1 cellular context compared by ENCODE assay signal in genomic region chrX:134636859-134637258, GRCh38.
TF ChIP-seq lines count a peak whose summit lies in the region.

No MANE protein-coding gene starts in this region.

TF ChIP-seq in K562, 482 proteins besides CTCF, POLR2A, EP300 and RAD21 (continued from another document and continues in another):
- TF ChIP-seq AFF1 (IDR thresholded peaks at IDR 0.05; ENCODE audit: low read depth in 1 of 2, partially characterized antibody in 2 of 2) (no peak), ZNF407 (IDR thresholded peaks at IDR 0.05; ENCODE audit: low read depth) (no peak), E2F4 (CRISPR knock-in tag; IDR thresholded peaks at IDR 0.05; ENCODE audit: low read depth) (no peak), MAFF (IDR thresholded peaks at IDR 0.05; ENCODE audit: low read length) (peak; percentile 85), HNRNPLL (IDR thresholded peaks at IDR 0.05; ENCODE audit: low read depth, low read length, poor library complexity, severe bottlenecking) (no peak), ZBTB7A (IDR thresholded peaks at IDR 0.05; ENCODE audit: borderline replicate concordance, control insufficient read depth, low read depth, low read length) (no peak), C11orf30 (IDR thresholded peaks at IDR 0.05; ENCODE audit: low read depth) (peak; percentile 93), CHD2 (IDR thresholded peaks at IDR 0.05; ENCODE audit: low read depth, low read length) (no peak), CREB1 (IDR thresholded peaks at IDR 0.05) (no peak), CREB1 (CRISPR knock-in tag; IDR thresholded peaks at IDR 0.05) (no peak), BCOR (IDR thresholded peaks at IDR 0.05) (no peak), PCBP1 (IDR thresholded peaks at IDR 0.05; ENCODE audit: low read depth, low read length, poor library complexity, severe bottlenecking) (no peak), CEBPG (CRISPR knock-in tag; IDR thresholded peaks at IDR 0.05) (no peak), CEBPG (tag; conservative IDR thresholded peaks at IDR 0.05 in 1 of 2, IDR thresholded peaks at IDR 0.05 in 1 of 2) (no peak), NCOA6 (IDR thresholded peaks at IDR 0.05) (no peak), ZBTB34 (CRISPR knock-in tag; IDR thresholded peaks at IDR 0.05) (no peak), ZNF431 (CRISPR knock-in tag; IDR thresholded peaks at IDR 0.05) (no peak), CCAR2 (IDR thresholded peaks at IDR 0.05; ENCODE audit: low read depth, low read length) (no peak), ZNF146 (CRISPR knock-in tag; IDR thresholded peaks at IDR 0.05; ENCODE audit: unreplicated experiment) (no peak), POLR2H (tag; IDR thresholded peaks at IDR 0.05; ENCODE audit: low read depth) (no peak), POLR3A (IDR thresholded peaks at IDR 0.05; ENCODE audit: borderline replicate concordance, extremely low read depth, insufficient read depth, insufficient read length) (no peak), ZC3H11A (IDR thresholded peaks at IDR 0.05; ENCODE audit: low read depth, low read length) (no peak), TEAD1 (CRISPR knock-in tag; IDR thresholded peaks at IDR 0.05) (no peak), KDM4B (IDR thresholded peaks at IDR 0.05; ENCODE audit: borderline replicate concordance in 2 of 2, low read depth in 1 of 2) (no peak), MCM7 (IDR thresholded peaks at IDR 0.05) (no peak), ZBTB43 (CRISPR knock-in tag; IDR thresholded peaks at IDR 0.05) (no peak), ETV6 (IDR thresholded peaks at IDR 0.05; ENCODE audit: borderline replicate concordance in 1 of 2, low read depth in 2 of 2, low read length in 1 of 2) (no peak), ETV6 (CRISPR knock-in tag; IDR thresholded peaks at IDR 0.05; ENCODE audit: borderline replicate concordance) (no peak), STAG1 (CRISPR knock-in tag; IDR thresholded peaks at IDR 0.05; ENCODE audit: borderline replicate concordance) (no peak), CBX8 (IDR thresholded peaks at IDR 0.05; ENCODE audit: borderline replicate concordance, extremely low read depth, low read depth, low read length, poor library complexity, severe bottlenecking) (no peak), ATF2 (CRISPR knock-in tag; IDR thresholded peaks at IDR 0.05) (no peak), NFE2L1 (tag; IDR thresholded peaks at IDR 0.05; ENCODE audit: borderline replicate concordance, low read depth) (peak; percentile 67; the same call in 1 of the 2 replicates), ZBTB1 (CRISPR knock-in tag; IDR thresholded peaks at IDR 0.05; ENCODE audit: borderline replicate concordance, low read depth) (no peak), ZNF165 (CRISPR knock-in tag; IDR thresholded peaks at IDR 0.05; ENCODE audit: borderline replicate concordance) (no peak), STAT5A (IDR thresholded peaks at IDR 0.05; ENCODE audit: borderline replicate concordance, low read length) (no peak), ZNF184 (CRISPR knock-in tag; IDR thresholded peaks at IDR 0.05) (no peak), ATF6 (CRISPR knock-in tag; IDR thresholded peaks at IDR 0.05) (no peak), CXXC5 (CRISPR knock-in tag; IDR thresholded peaks at IDR 0.05) (no peak), BACH1 (tag; IDR thresholded peaks at IDR 0.05) (peak; percentile 46; the same call in 1 of the 2 replicates), CREB3L1 (IDR thresholded peaks at IDR 0.05; ENCODE audit: borderline replicate concordance, low read depth) (no peak), RFX1 (IDR thresholded peaks at IDR 0.05) (peak; percentile 28), RBM22 (IDR thresholded peaks at IDR 0.05; ENCODE audit: low read depth, low read length, poor library complexity, severe bottlenecking) (no peak), MTA1 (IDR thresholded peaks at IDR 0.05; ENCODE audit: borderline replicate concordance) (no peak), EZH2 (IDR thresholded peaks at IDR 0.05; ENCODE audit: borderline replicate concordance, low read depth, low read length) (no peak), ZNF282 (CRISPR knock-in tag; IDR thresholded peaks at IDR 0.05) (no peak)
